In genomic region chr7:143514995-143515735, GRCh38 we compare ENCODE assay signal across 1 cellular context.
TF ChIP-seq lines count a peak whose summit lies in the region.

No MANE protein-coding gene starts in this region.

TF ChIP-seq in SK-N-SH, 30 proteins besides CTCF, POLR2A, EP300 and RAD21 (continued from another document):
- peak; percentile 91 for TF ChIP-seq MEF2A (IDR thresholded peaks at IDR 0.05; ENCODE audit: borderline replicate concordance, low read depth)
- no peak for TF ChIP-seq GABPA (IDR thresholded peaks at IDR 0.05; ENCODE audit: low read depth)
- TF ChIP-seq ZBTB33 (IDR thresholded peaks at IDR 0.05; ENCODE audit: borderline replicate concordance, low read depth) = no peak
- TF ChIP-seq REST (IDR thresholded peaks at IDR 0.05; ENCODE audit: low read depth, low read length) = no peak
